ENCODE assay signal across 10 cellular contexts in the genomic region with DNA sequence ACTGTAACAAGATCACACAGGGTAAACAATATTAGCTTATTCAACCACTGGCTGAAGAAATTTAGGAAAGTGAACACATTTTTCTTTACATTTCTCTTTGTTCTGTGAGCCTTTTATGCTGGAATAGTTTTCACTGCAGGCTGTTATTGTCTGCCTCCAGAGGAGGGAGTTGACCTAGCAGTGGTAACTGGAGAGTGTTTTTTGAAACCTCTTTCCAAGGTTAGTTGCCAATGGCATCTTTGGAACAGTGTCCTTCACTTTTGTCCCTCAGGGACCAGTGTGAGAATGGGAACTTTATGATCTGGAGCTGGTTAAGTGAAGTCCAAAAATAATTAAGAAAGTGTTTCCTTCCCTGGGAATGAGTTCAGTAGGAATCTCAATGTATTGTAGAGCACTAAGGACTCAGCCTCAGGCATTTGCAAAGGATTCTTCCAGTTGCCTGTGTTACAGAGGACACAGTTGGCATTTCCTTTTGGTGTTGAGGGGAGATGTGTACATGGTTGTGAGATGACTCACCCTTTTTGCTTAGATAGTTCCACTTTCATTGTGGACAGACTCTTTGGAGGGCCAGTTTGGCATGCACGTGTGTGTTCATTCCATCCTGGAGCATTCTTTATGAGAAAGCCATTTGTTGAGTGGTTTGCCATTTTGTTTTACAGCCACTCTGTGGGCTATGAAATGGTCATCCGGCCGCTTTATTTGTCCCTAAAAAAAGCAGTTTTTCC.
DNase-seq lines count a peak whose midpoint lies in the region; ATAC-seq and TF ChIP-seq lines count a peak whose summit lies in the region.
"Had no signal": no experiment of that assay in that cellular context is flagged by ENCODE, and none has a peak within 500 bp of the region (broad histone marks: within the 10 kb centered on the region; RNA-seq: fewer than 3 reads in every experiment).

No MANE protein-coding gene starts in this region.

- TF ChIP-seq POLR2A in esophagus squamous epithelium (IDR thresholded peaks at IDR 0.05): no peak
- no peak for TF ChIP-seq POLR2A in body of pancreas (IDR thresholded peaks at IDR 0.05)

- TF ChIP-seq CTCF in psoas muscle (IDR thresholded peaks at IDR 0.05) (peak; percentile 11), esophagus squamous epithelium (IDR thresholded peaks at IDR 0.05) (no peak), body of pancreas (IDR thresholded peaks at IDR 0.05) (no peak)

- H3K27ac ChIP-seq in psoas muscle (no peak overlapping the region), esophagus squamous epithelium (no peak overlapping the region), body of pancreas (no peak overlapping the region)
- H3K27ac ChIP-seq: parathyroid adenoma, stomach had no signal

- H3K27ac Mint-ChIP-seq in stimulated activated effector memory CD8-positive, alpha-beta T cell treated with anti-CD3 and anti-CD28 coated beads, Interleukin-12 subunit alpha, Interleukin-12 subunit beta, amount 100 ng/mL, for 72 hours: no peak overlapping the region

- H3K36me3 ChIP-seq in psoas muscle (ENCODE audit: insufficient read depth in 1 of 2, low read depth in 1 of 2) (no peaks in the 10 kb centered on the region), esophagus squamous epithelium (no peaks in the 10 kb centered on the region), body of pancreas (replicated peaks in 1 of 2; ENCODE audit: insufficient read depth in 1 of 2, low read depth in 2 of 2) (no peaks in the 10 kb centered on the region)
- H3K36me3 ChIP-seq: stomach had no signal

- peaks cover 0 to 5% (median 0%) of the 10 kb centered on the region in 3 donors for H3K27me3 ChIP-seq in psoas muscle (ENCODE audit: insufficient read depth in 3 of 3, low read length in 2 of 3)
- no peaks in the 10 kb centered on the region for H3K27me3 ChIP-seq in esophagus squamous epithelium
- H3K27me3 ChIP-seq in body of pancreas: no peaks in the 10 kb centered on the region

- H3K4me3 ChIP-seq in psoas muscle (no peak overlapping the region), esophagus squamous epithelium (no peak overlapping the region), body of pancreas (no peak overlapping the region)
- H3K4me3 ChIP-seq: stomach had no signal

- no peaks in the 10 kb centered on the region for H3K4me1 Mint-ChIP-seq in stimulated activated effector memory CD8-positive, alpha-beta T cell treated with anti-CD3 and anti-CD28 coated beads, Interleukin-12 subunit alpha, Interleukin-12 subunit beta, amount 100 ng/mL, for 72 hours

- H3K4me1 ChIP-seq in psoas muscle (peaks cover 3% of the 10 kb centered on the region), esophagus squamous epithelium (no peaks in the 10 kb centered on the region), body of pancreas (no peaks in the 10 kb centered on the region)
- H3K4me1 ChIP-seq: parathyroid adenoma, stomach had no signal

- 44 to 74% (median 52%) methylated on average over 3 of the region's 3 CpGs for WGBS in psoas muscle, 3 donors
- WGBS in esophagus squamous epithelium, 2 donors: 64 to 69% methylated on average over 3 of the region's 3 CpGs
- WGBS in body of pancreas, 2 donors: 42 to 52% methylated on average over 3 of the region's 3 CpGs

- H3K9me3 Mint-ChIP-seq in stimulated activated effector memory CD8-positive, alpha-beta T cell treated with anti-CD3 and anti-CD28 coated beads, Interleukin-12 subunit alpha, Interleukin-12 subunit beta, amount 100 ng/mL, for 72 hours: peaks cover 7% of the 10 kb centered on the region

- peak; percentile 94 for DNase-seq in M059J (ENCODE audit: low read depth)
- DNase-seq in fibroblast of gingiva (ENCODE audit: low read depth): peak; percentile 94
- no peak for DNase-seq in psoas muscle
- DNase-seq in esophagus squamous epithelium (lab: John Stamatoyannopoulos, UW): no peak
- DNase-seq in body of pancreas: no peak
- DNase-seq in NCI-H1436 treated with DMSO at 0.1 percent for 48 hours (lab: John Stamatoyannopoulos, UW): no peak
- no peak for DNase-seq in stimulated activated effector memory CD8-positive, alpha-beta T cell treated with anti-CD3 and anti-CD28 coated beads, Interleukin-12 subunit alpha, Interleukin-12 subunit beta, amount 100 ng/mL, for 72 hours (ENCODE audit: low spot score in 2 of 2)
- DNase-seq: stomach had no signal

- no peaks in the 10 kb centered on the region for H3K36me3 Mint-ChIP-seq in stimulated activated effector memory CD8-positive, alpha-beta T cell treated with anti-CD3 and anti-CD28 coated beads, Interleukin-12 subunit alpha, Interleukin-12 subunit beta, amount 100 ng/mL, for 72 hours

- no peak overlapping the region for H3K4me3 Mint-ChIP-seq in stimulated activated effector memory CD8-positive, alpha-beta T cell treated with anti-CD3 and anti-CD28 coated beads, Interleukin-12 subunit alpha, Interleukin-12 subunit beta, amount 100 ng/mL, for 72 hours

- intact Hi-C loops in psoas muscle (cut with DNase I): no loop called here
- intact Hi-C loops in esophagus squamous epithelium (cut with DNase I): no loop called here
- intact Hi-C loops in body of pancreas (cut with DNase I): no loop called here

- peak; percentile 77 for ATAC-seq in GM19395 (IDR thresholded peaks at IDR 0.05; ENCODE audit: unreplicated experiment)
- ATAC-seq in psoas muscle: peak in 3 of 4 donors; percentile 53 to 80 (median 61)
- ATAC-seq in body of pancreas: no peak
- no peak for ATAC-seq in stimulated activated effector memory CD8-positive, alpha-beta T cell treated with anti-CD3 and anti-CD28 coated beads, Interleukin-12 subunit alpha, Interleukin-12 subunit beta, amount 100 ng/mL, for 72 hours

- H3K9me3 ChIP-seq in psoas muscle (no peaks in the 10 kb centered on the region), esophagus squamous epithelium (no peaks in the 10 kb centered on the region), body of pancreas (no peaks in the 10 kb centered on the region)
- H3K9me3 ChIP-seq: stomach had no signal

Comparison
In these comparisons a context has a peak if more than half of its experiments do, and no peak if none do; other contexts are left out.
1. ATAC-seq: peak in GM19395 (single experiment) and psoas muscle (3 of 4); none in body of pancreas (single experiment) and stimulated activated effector memory CD8-positive, alpha-beta T cell treated with anti-CD3 and anti-CD28 coated beads, Interleukin-12 subunit alpha, Interleukin-12 subunit beta, amount 100 ng/mL, for 72 hours (single experiment).
2. DNase-seq: peak in M059J (single experiment) and fibroblast of gingiva (single experiment); none in psoas muscle (0 of 2), esophagus squamous epithelium (single experiment), body of pancreas (0 of 4), NCI-H1436 treated with DMSO at 0.1 percent for 48 hours (single experiment) and stimulated activated effector memory CD8-positive, alpha-beta T cell treated with anti-CD3 and anti-CD28 coated beads, Interleukin-12 subunit alpha, Interleukin-12 subunit beta, amount 100 ng/mL, for 72 hours (0 of 2).